11 cellular contexts compared by ENCODE assay signal in genomic region chr1:63713627-63714481, GRCh38. TPM values are rescaled to one million over a fixed set of nuclear protein-coding genes. Genes with fewer than 3 reads are reported as not detected.
DNase-seq lines count a peak whose midpoint lies in the region; ATAC-seq, FAIRE-seq and TF ChIP-seq lines count a peak whose summit lies in the region.
"Had no signal": no experiment of that assay in that cellular context is flagged by ENCODE, and none has a peak within 500 bp of the region (broad histone marks: within the 10 kb centered on the region; RNA-seq: fewer than 3 reads in every experiment).

No MANE protein-coding gene starts in this region.

- no peak overlapping the region for H2AFZ ChIP-seq in astrocyte (ENCODE audit: low read depth, low read length)

- H3K27ac ChIP-seq in astrocyte (ENCODE audit: low read depth, low read length) (no peak overlapping the region), sigmoid colon (no peak overlapping the region)

- no peak overlapping the region for H3K9ac ChIP-seq in astrocyte (ENCODE audit: low read length)

- DNase-seq in astrocyte (ENCODE audit: low read depth) = peak; percentile 90
- peak; percentile 58 for DNase-seq in sigmoid colon
- no peak for DNase-seq in NCI-H1048 (lab: John Stamatoyannopoulos, UW)
- DNase-seq in activated CD4-positive, alpha-beta T cell treated with anti-CD3 and anti-CD28 coated beads for 48 hours = no peak
- no peak for DNase-seq in erythroblast (lab: John Stamatoyannopoulos, UW)
- DNase-seq: activated CD4-positive, alpha-beta T cell treated with anti-CD3 and anti-CD28 coated beads for 4 hours; dermis blood vessel endothelial cell; NCI-H1694 had no signal

- 75 to 84% methylated on average over 6 of the region's 6 CpGs for WGBS in sigmoid colon, 2 donors

- peak overlapping the region; percentile 58 for H3K4me2 ChIP-seq in astrocyte (ENCODE audit: low read length)

- FAIRE-seq in astrocyte (lab: Jason Lieb, UNC) = peak; percentile 76

- H3K36me3 ChIP-seq in astrocyte (ENCODE audit: insufficient read depth, low read length) = no peaks in the 10 kb centered on the region
- H3K36me3 ChIP-seq in sigmoid colon = no peaks in the 10 kb centered on the region

- H3K27me3 ChIP-seq in astrocyte (ENCODE audit: insufficient read depth, low read length) (peaks cover 26% of the 10 kb centered on the region), sigmoid colon (no peaks in the 10 kb centered on the region)

- H3K27ac Mint-ChIP-seq in astrocyte (ENCODE audit: unreplicated experiment) = no peak overlapping the region

- TF ChIP-seq EP300 in sigmoid colon (IDR thresholded peaks at IDR 0.05) = no peak

- ATAC-seq in GM19328 (IDR thresholded peaks at IDR 0.05; ENCODE audit: unreplicated experiment) (peak; percentile 72), HG03460 (IDR thresholded peaks at IDR 0.05; ENCODE audit: unreplicated experiment) (peak; percentile 59), HG03108 (IDR thresholded peaks at IDR 0.05; ENCODE audit: unreplicated experiment) (no peak)

- H3K9me3 ChIP-seq in astrocyte (ENCODE audit: insufficient read depth, low read depth, low read length) = no peaks in the 10 kb centered on the region
- no peaks in the 10 kb centered on the region for H3K9me3 ChIP-seq in sigmoid colon

- peaks cover 9% of the 10 kb centered on the region for H3K4me1 Mint-ChIP-seq in astrocyte (ENCODE audit: low read depth, unreplicated experiment)

- H3K4me3 ChIP-seq in astrocyte (ENCODE audit: insufficient read depth, low read depth, low read length) (no peak overlapping the region), sigmoid colon (no peak overlapping the region)

- intact Hi-C loops in sigmoid colon (cut with DNase I) = no loop called here

- H3K79me2 ChIP-seq in astrocyte (ENCODE audit: insufficient read depth, low read length) = no peaks in the 10 kb centered on the region

- TF ChIP-seq CTCF in astrocyte (IDR thresholded peaks at IDR 0.05; ENCODE audit: insufficient read depth, low read depth, low read length) (no peak), sigmoid colon (IDR thresholded peaks at IDR 0.05) (no peak)

- no peaks in the 10 kb centered on the region for H3K9me3 Mint-ChIP-seq in astrocyte (ENCODE audit: unreplicated experiment)

- H3K27me3 Mint-ChIP-seq in astrocyte (ENCODE audit: low read depth, unreplicated experiment) = peaks cover 16% of the 10 kb centered on the region

- TF ChIP-seq POLR2A in sigmoid colon (IDR thresholded peaks at IDR 0.05) (no peak), erythroblast (IDR thresholded peaks at IDR 0.05; ENCODE audit: low read length) (no peak)

- no peak overlapping the region for H3K4me3 Mint-ChIP-seq in astrocyte (ENCODE audit: unreplicated experiment)

- H3K36me3 Mint-ChIP-seq in astrocyte (ENCODE audit: low read depth, unreplicated experiment) = no peaks in the 10 kb centered on the region

- no peaks in the 10 kb centered on the region for H4K20me1 ChIP-seq in astrocyte (ENCODE audit: insufficient read depth, low read length)

- H3K4me1 ChIP-seq in astrocyte (ENCODE audit: insufficient read depth, low read length) = peaks cover 11% of the 10 kb centered on the region
- no peaks in the 10 kb centered on the region for H3K4me1 ChIP-seq in sigmoid colon

RNA-seq across cellular contexts. Expression of gene ROR1, which starts 60.0 kb away (rescaled TPM):
- total RNA-seq in astrocyte (38.3 and 40.5 TPM in 2 replicates), sigmoid colon (10 to 100 TPM; 27.3 to 37.1 (median 29.3) TPM)
- 1 to 10 TPM in 1 of 3 donors, under 1 TPM in 2; under 0.01 to 1.3 (median 0.23) TPM for polyA plus RNA-seq in sigmoid colon

Comparison
In these comparisons a context has a peak if more than half of its experiments do, and no peak if none do; other contexts are left out.
1. DNase-seq: peak in astrocyte (single experiment) and sigmoid colon (single experiment); none in NCI-H1048 (single experiment), activated CD4-positive, alpha-beta T cell treated with anti-CD3 and anti-CD28 coated beads for 48 hours (single experiment) and erythroblast (0 of 2).